In the genomic region with DNA sequence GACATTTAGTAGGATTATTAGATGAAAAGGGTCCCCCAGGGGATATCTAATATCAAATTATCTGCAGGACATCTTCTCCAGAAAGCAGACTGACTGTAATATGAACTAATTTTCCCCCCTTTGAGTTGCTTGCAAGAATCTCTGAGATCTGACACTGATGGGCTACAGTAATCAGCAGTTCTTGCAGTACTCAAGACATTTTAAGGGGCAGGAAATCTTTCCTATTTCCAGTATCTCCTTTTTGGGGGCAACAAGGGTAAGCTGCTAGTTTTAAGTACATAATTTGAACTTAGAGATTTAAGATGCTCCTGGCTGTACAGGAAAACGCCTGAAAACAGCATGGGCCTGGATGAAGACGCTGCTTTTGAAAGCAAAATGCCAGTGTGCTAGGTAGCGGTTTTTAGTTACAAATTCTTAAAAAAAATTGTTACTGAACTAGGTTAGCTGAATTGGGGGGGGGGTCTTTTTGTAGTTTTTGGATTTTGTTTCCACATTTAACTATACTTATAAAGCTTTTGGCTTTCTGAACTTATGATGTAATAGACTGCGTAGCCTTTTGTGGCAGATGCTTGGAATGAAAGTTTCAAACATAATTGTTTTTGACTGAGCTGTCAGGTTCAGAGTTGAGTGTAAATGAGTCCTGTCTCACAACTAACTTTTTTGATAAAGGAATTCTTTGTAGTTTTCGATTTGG, we compare ENCODE assay signal across 1 cellular context.
TF ChIP-seq lines count a peak whose summit lies in the region.

No MANE protein-coding gene starts in this region.

TF ChIP-seq in H1, 55 proteins besides CTCF, POLR2A, EP300 and RAD21:
- no peak for TF ChIP-seq SP4 (IDR thresholded peaks at IDR 0.05; ENCODE audit: low read length)
TF ChIP-seq in H1: peak in this region for 0.
